In genomic region chr22:20659258-20659657, GRCh38 we compare ENCODE assay signal across 1 cellular context.
TF ChIP-seq lines count a peak whose summit lies in the region.

No MANE protein-coding gene starts in this region.

TF ChIP-seq in K562, 482 proteins besides CTCF, POLR2A, EP300 and RAD21 (continued from another document):
- peak; percentile 35; the same call in 1 of the 2 replicates for TF ChIP-seq ZNF609 (CRISPR knock-in tag; IDR thresholded peaks at IDR 0.05; ENCODE audit: borderline replicate concordance)
- TF ChIP-seq POLR2H (tag; IDR thresholded peaks at IDR 0.05; ENCODE audit: low read depth) = peak; percentile 56
- no peak for TF ChIP-seq CTCFL (IDR thresholded peaks at IDR 0.05; ENCODE audit: borderline replicate concordance, insufficient read depth, low read depth, low read length, poor library complexity, severe bottlenecking)
- TF ChIP-seq ZNF347 (CRISPR knock-in tag; IDR thresholded peaks at IDR 0.05; ENCODE audit: low read depth) = peak; percentile 59; the same call in 1 of the 2 replicates
- peak; percentile 37; the same call in 1 of the 2 replicates for TF ChIP-seq NFE2L1 (tag; IDR thresholded peaks at IDR 0.05; ENCODE audit: borderline replicate concordance, low read depth)
- TF ChIP-seq MGA (IDR thresholded peaks at IDR 0.05) = peak; percentile 10; the same call in 1 of the 2 replicates
- no peak for TF ChIP-seq CSDE1 (IDR thresholded peaks at IDR 0.05)
- TF ChIP-seq THRB (CRISPR knock-in tag; conservative IDR thresholded peaks at IDR 0.05) = 0 out of 2 replicates have a peak, but pooled peaks have one; percentile 61
- TF ChIP-seq ASH1L (IDR thresholded peaks at IDR 0.05; ENCODE audit: borderline replicate concordance, low read depth, partially characterized antibody) = no peak
- TF ChIP-seq TEAD2 (tag; IDR thresholded peaks at IDR 0.05) = 0 out of 2 replicates have a peak, but pooled peaks have one; percentile 35
- 0 out of 2 replicates have a peak, but pooled peaks have one; percentile 33 for TF ChIP-seq NFXL1 (CRISPR knock-in tag; IDR thresholded peaks at IDR 0.05)
- TF ChIP-seq PKNOX1 (IDR thresholded peaks at IDR 0.05) = peak; percentile 82
